Comparison of ENCODE assay signal across 20 cellular contexts in the genomic region with DNA sequence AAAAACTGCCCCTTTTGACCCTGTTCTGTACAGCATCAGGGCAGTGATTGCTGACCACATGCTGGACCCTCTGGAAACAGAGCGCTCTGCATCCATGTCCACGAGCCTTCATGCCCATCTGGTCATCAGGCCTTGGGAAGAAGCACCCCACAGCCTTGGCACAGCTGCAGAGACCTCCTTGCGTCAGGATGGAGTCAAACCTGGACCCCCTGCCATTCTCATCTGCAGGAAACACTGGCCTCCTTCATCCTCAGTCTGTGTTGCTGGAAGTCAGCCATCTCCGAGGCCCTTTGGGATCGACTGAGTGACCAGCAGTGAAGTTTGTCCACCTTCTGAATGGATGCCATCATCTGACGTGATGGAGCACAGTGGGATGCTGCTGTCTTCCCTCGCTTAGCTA.
"Had no signal": no experiment of that assay in that cellular context is flagged by ENCODE, and none has a peak within 500 bp of the region (broad histone marks: within the 10 kb centered on the region; RNA-seq: fewer than 3 reads in every experiment).

No MANE protein-coding gene starts in this region.

- H3K27ac ChIP-seq: gastrocnemius medialis, ovary, psoas muscle, sigmoid colon, testis, tibial artery had no signal

- ATAC-seq: effector memory CD8-positive, alpha-beta T cell; gastrocnemius medialis; left lobe of liver; naive thymus-derived CD8-positive, alpha-beta T cell; psoas muscle; stimulated activated memory B cell treated with anti-CD40 and anti-IgM and Interleukin-4, amounts not matched to agents 10 μg/mL and 1 μg/mL and 100 μg/mL, for 72 hours; stimulated activated naive CD8-positive, alpha-beta T cell treated with anti-CD3 and anti-CD28 coated beads, Interleukin-15, Interleukin-2, amounts not matched to agents 100 U/mL and 50 U/mL, for 24 hours had no signal

- DNase-seq: cortex of kidney; effector memory CD8-positive, alpha-beta T cell; gastrocnemius medialis; head of caudate nucleus; kidney; mesenchymal stem cell; midbrain; naive thymus-derived CD8-positive, alpha-beta T cell; nephron progenitor cell; occipital lobe; ovary; sigmoid colon; stimulated activated CD4-positive, alpha-beta T cell treated with anti-CD3 and anti-CD28 coated beads, Interleukin-4, amount 100 ng/mL, for 4 hours; stimulated activated naive CD8-positive, alpha-beta T cell treated with anti-CD3 and anti-CD28 coated beads, Interleukin-15, Interleukin-2, amounts not matched to agents 100 U/mL and 50 U/mL, for 24 hours; substantia nigra; testis; tibial artery had no signal

- H3K36me3 ChIP-seq: gastrocnemius medialis, ovary, tibial artery had no signal

- H3K27me3 ChIP-seq: gastrocnemius medialis, ovary, sigmoid colon, testis, tibial artery had no signal

- H3K4me1 ChIP-seq: gastrocnemius medialis, psoas muscle, sigmoid colon, testis, tibial artery had no signal

- H3K4me3 ChIP-seq: gastrocnemius medialis, ovary, psoas muscle, sigmoid colon, testis, tibial artery had no signal

- H3K9me3 ChIP-seq: gastrocnemius medialis, ovary, psoas muscle, testis had no signal
